2 cellular contexts compared by ENCODE assay signal in the genomic region with DNA sequence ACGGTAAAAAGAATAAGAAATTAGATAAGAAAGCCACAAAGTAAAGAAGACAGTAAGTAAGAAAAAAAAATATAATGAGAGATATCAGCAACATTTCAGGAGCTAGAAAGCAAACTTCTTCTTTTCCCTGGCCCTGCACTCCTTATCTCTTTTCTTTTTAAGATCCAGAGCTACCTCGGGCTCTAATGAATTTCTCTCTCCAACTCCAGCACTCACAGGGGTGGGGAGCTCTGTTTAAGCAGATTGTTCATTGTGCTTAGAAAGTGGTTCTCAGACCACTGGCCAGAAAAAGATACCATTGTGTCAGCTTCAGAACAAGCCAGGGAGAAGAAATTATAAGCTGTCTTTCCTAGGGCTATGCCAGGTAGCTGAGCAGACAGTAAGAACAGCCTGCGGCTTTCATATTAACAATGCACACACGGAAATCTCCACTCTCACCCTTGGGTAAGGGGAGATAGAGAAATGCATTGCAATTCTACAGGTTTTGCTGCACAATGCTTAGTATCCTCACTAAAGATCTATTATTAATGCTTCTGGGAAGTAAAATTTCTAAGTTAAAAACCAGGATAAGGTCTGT.
TF ChIP-seq lines count a peak whose summit lies in the region.

No MANE protein-coding gene starts in this region.

TF ChIP-seq in HepG2, 621 proteins besides CTCF, POLR2A, EP300 and RAD21:
- TF ChIP-seq, protein P1, sequence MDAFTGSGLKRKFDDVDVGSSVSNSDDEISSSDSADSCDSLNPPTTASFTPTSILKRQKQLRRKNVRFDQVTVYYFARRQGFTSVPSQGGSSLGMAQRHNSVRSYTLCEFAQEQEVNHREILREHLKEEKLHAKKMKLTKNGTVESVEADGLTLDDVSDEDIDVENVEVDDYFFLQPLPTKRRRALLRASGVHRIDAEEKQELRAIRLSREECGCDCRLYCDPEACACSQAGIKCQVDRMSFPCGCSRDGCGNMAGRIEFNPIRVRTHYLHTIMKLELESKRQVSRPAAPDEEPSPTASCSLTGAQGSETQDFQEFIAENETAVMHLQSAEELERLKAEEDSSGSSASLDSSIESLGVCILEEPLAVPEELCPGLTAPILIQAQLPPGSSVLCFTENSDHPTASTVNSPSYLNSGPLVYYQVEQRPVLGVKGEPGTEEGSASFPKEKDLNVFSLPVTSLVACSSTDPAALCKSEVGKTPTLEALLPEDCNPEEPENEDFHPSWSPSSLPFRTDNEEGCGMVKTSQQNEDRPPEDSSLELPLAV (CRISPR knock-in tag; conservative IDR thresholded peaks at IDR 0.05; ENCODE audit: low read depth) = no peak
- TF ChIP-seq HNRNPL (IDR thresholded peaks at IDR 0.05; ENCODE audit: low read depth, low read length) (no peak), SSRP1 (CRISPR knock-in tag; IDR thresholded peaks at IDR 0.05) (no peak), GATAD2A (CRISPR knock-in tag; IDR thresholded peaks at IDR 0.05) (no peak), ZSCAN12 (CRISPR knock-in tag; IDR thresholded peaks at IDR 0.05) (no peak)
TF ChIP-seq in HepG2: peak in this region for 0.

TF ChIP-seq in SK-N-SH treated with all-trans-retinoic acid at 6 μM for 48 hours, 23 proteins besides CTCF, POLR2A, EP300 and RAD21:
- no peak for TF ChIP-seq BACH2 (CRISPR knock-in tag; IDR thresholded peaks at IDR 0.05; ENCODE audit: borderline replicate concordance)
